Comparison of ENCODE assay signal across 2 cellular contexts in the genomic region with DNA sequence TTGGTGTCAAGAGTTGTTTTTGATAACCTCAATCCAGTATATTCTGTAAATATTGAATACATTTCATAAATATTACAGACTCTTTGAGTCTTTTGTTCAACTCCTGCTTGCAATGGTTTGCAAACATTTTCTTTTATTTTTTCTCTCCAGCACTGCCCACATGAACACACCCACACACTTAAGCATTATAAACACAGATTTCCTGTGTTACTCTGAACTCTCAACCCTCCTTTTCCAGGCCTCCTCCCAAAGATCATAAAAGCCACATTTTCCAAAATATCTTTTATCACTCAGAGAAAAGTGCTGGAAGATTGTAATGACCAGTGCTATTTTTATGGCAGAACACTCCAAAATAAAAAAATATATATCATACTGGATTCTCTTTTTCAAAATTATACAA.
TF ChIP-seq lines count a peak whose summit lies in the region.

No MANE protein-coding gene starts in this region.

TF ChIP-seq in liver, 16 proteins besides CTCF, POLR2A, EP300 and RAD21:
- TF ChIP-seq TAF1 (conservative IDR thresholded peaks at IDR 0.05) = no peak
- TF ChIP-seq NR2F2 (IDR thresholded peaks at IDR 0.05) = peak; percentile 84
TF ChIP-seq in liver: peak in this region for 1.

TF ChIP-seq in HepG2, 621 proteins besides CTCF, POLR2A, EP300 and RAD21:
- no peak for TF ChIP-seq PBX3 (CRISPR knock-in tag; IDR thresholded peaks at IDR 0.05; ENCODE audit: borderline replicate concordance)
- TF ChIP-seq KLF11 (CRISPR knock-in tag; IDR thresholded peaks at IDR 0.05) = no peak
TF ChIP-seq in HepG2: peak in this region for 0.
